9 cellular contexts compared by ENCODE assay signal in the genomic region with DNA sequence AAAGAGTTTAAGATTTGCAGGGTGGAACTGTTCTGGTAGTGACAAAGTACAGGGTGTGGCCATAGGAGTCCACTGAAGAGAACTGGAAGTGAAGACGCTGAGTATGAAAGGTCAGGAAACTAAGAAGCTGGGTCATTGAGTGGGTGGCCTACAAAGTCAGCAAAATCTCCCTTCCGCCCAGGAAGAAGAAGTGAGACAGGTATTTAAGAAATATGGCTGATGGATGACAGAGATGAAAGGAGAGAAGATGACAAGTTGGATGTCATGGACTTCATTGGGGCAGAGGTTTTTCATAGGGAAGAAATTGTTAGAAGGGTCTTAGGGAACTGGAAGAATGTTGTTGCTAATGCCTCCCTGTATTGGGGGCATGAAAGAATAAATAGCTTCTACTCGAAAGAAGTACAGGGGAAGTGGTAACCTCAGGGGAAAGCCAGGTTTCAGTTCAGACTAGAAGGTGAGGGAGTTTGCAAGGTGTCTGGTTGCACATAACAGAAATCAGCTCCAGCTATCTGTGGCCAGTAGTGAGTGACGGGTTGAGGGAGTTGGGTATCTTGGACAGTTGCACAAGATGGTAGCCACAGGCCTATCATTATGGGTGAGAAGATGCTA. TPM values are rescaled to one million over a fixed set of nuclear protein-coding genes. Genes with fewer than 3 reads are reported as not detected.
DNase-seq lines count a peak whose midpoint lies in the region; ATAC-seq and FAIRE-seq lines count a peak whose summit lies in the region.
"Had no signal": no experiment of that assay in that cellular context is flagged by ENCODE, and none has a peak within 500 bp of the region (broad histone marks: within the 10 kb centered on the region; RNA-seq: fewer than 3 reads in every experiment).

No MANE protein-coding gene starts in this region.

- DNase-seq in NCI-H510A (lab: John Stamatoyannopoulos, UW) (no peak), frontal cortex (ENCODE audit: low spot score in 2 of 2) (no peak), NCI-H2029 treated with DMSO at 0.1 percent for 48 hours (lab: John Stamatoyannopoulos, UW) (no peak), caudate nucleus (lab: John Stamatoyannopoulos, UW) (no peak)
- DNase-seq: activated CD4-positive, alpha-beta T cell treated with anti-CD3 and anti-CD28 coated beads, Interleukin-2, amount 50 U/mL, for 4 hours had no signal

- no peak overlapping the region for H3K27ac ChIP-seq in caudate nucleus (ENCODE audit: low read depth, low read length)

- no peak for FAIRE-seq in frontal cortex (lab: Jason Lieb, UNC)

- peak; percentile 87 for ATAC-seq in GM18867 (IDR thresholded peaks at IDR 0.05; ENCODE audit: unreplicated experiment)
- ATAC-seq in GM21529 (IDR thresholded peaks at IDR 0.05; ENCODE audit: unreplicated experiment) = peak; percentile 90
- ATAC-seq in HG03342 (IDR thresholded peaks at IDR 0.05; ENCODE audit: unreplicated experiment) = peak; percentile 84
- ATAC-seq in esophagus mucosa = peak; percentile 32

RNA-seq across cellular contexts. Expression of a gene that starts 33.6 kb away (rescaled TPM):
- total RNA-seq in esophagus mucosa = 43.7 TPM
- total RNA-seq in frontal cortex = 121 TPM

Comparison
In these comparisons a context has a peak if more than half of its experiments do, and no peak if none do; other contexts are left out.
1. ATAC-seq: peak in every context shown above with its lines; median percentile 90 in GM21529; 87 in GM18867; 84 in HG03342; 32 in esophagus mucosa.